Comparison of ENCODE assay signal across 1 cellular context in the genomic region with DNA sequence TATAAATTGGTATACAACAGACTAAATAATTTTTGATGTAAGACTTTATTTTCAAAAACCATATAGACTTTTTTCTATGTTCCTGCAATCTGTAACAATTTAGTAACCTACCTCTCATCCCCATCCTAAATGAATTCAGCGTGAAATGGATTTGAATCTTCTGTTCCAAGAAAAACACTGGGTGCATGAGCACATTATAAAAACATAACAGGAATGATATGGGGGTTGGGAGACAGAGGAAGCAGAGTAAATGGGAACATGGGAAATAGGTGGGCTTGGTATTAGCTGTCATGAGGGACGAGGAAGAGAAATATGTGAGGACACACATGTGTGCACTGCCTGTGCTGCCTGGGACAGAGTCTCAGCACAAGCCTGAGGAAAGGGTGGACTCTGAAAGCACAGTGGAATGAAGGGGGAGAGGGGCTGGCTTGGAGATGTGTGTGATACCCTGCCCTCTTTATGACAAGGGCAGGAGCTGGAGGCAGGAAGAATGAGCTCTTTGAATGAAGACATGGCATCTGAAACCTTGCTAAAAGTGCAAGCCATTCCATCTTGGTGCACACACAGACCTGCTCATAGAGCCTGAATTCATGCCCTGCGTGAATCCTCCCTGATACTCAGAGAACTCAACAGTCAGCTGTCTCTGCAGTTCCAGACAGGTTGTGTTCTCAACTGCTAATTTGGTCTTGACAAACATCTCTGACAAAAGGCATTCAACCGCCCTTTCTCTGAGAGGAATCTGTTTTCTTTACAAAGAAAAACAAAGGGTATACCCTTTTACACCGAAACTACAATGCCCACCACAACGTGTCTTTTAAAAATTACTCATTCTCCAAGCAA.
TF ChIP-seq lines count a peak whose summit lies in the region.

No MANE protein-coding gene starts in this region.

TF ChIP-seq in GM23338, 12 proteins besides CTCF, POLR2A, EP300 and RAD21 (continued from another document):
- no peak for TF ChIP-seq REST (IDR thresholded peaks at IDR 0.05; ENCODE audit: unreplicated experiment)
- TF ChIP-seq ZNF331 (CRISPR knock-in tag; IDR thresholded peaks at IDR 0.05; ENCODE audit: low read depth): no peak
- TF ChIP-seq POLR2AphosphoS5 (IDR thresholded peaks at IDR 0.05; ENCODE audit: low read depth): no peak
